Comparison of ENCODE assay signal across 21 cellular contexts in genomic region chr1:3293563-3294080, GRCh38.
DNase-seq lines count a peak whose midpoint lies in the region; ATAC-seq, FAIRE-seq and TF ChIP-seq lines count a peak whose summit lies in the region.
"Had no signal": no experiment of that assay in that cellular context is flagged by ENCODE, and none has a peak within 500 bp of the region (broad histone marks: within the 10 kb centered on the region; RNA-seq: fewer than 3 reads in every experiment).

No MANE protein-coding gene starts in this region.

- H3K9me3 ChIP-seq in cardiac muscle cell (ENCODE audit: low read depth) (no peaks in the 10 kb centered on the region), hepatocyte (ENCODE audit: low read depth) (no peaks in the 10 kb centered on the region), small intestine (ENCODE audit: control insufficient read depth, low read depth) (no peaks in the 10 kb centered on the region), upper lobe of right lung (no peaks in the 10 kb centered on the region)
- H3K9me3 ChIP-seq: Peyer's patch, SJCRH30 had no signal

- no peak overlapping the region for H2AFZ ChIP-seq in hepatocyte

- H3K27me3 ChIP-seq in cardiac muscle cell (no peaks in the 10 kb centered on the region), hepatocyte (no peaks in the 10 kb centered on the region), small intestine (ENCODE audit: control insufficient read depth in 2 of 2, insufficient read depth in 2 of 2, low read length in 2 of 2) (no peaks in the 10 kb centered on the region), upper lobe of right lung (no peaks in the 10 kb centered on the region)
- H3K27me3 ChIP-seq: Peyer's patch had no signal

- H3K4me1 ChIP-seq in cardiac muscle cell (ENCODE audit: low read depth) (peaks cover 61% of the 10 kb centered on the region), hepatocyte (ENCODE audit: insufficient read depth) (peaks cover 12% of the 10 kb centered on the region), small intestine (ENCODE audit: control insufficient read depth in 2 of 2, insufficient read depth in 1 of 2, low read depth in 1 of 2, low read length in 1 of 2) (peaks cover 5 to 8% of the 10 kb centered on the region in 2 donors), upper lobe of right lung (no peaks in the 10 kb centered on the region)
- H3K4me1 ChIP-seq: SJCRH30 had no signal

- no peak for FAIRE-seq in small intestine (lab: Jason Lieb, UNC)
- FAIRE-seq: A204.1, D721Med, HTR-8/SVneo had no signal

- intact Hi-C loops in Right ventricle myocardium superior (cut with DNase I) (no loop called here), upper lobe of right lung (cut with DNase I) (no loop called here)

- H3K9me2 ChIP-seq in hepatocyte (replicated peaks; ENCODE audit: insufficient read depth) = no peaks in the 10 kb centered on the region

- no peaks in the 10 kb centered on the region for H3K36me3 ChIP-seq in cardiac muscle cell
- no peaks in the 10 kb centered on the region for H3K36me3 ChIP-seq in hepatocyte (replicated peaks; ENCODE audit: insufficient read depth, low read depth)
- H3K36me3 ChIP-seq in small intestine (ENCODE audit: control insufficient read depth in 2 of 2, insufficient read depth in 2 of 2, low read length in 2 of 2) = no peaks in the 10 kb centered on the region
- H3K36me3 ChIP-seq in upper lobe of right lung = no peaks in the 10 kb centered on the region
- H3K36me3 ChIP-seq: Peyer's patch, SJCRH30 had no signal

- no peak for ATAC-seq in Right ventricle myocardium superior (ENCODE audit: poor library complexity)
- ATAC-seq in GM21576 (IDR thresholded peaks at IDR 0.05; ENCODE audit: unreplicated experiment) = no peak
- no peak for ATAC-seq in upper lobe of right lung

- 75% methylated on average over 23 of the region's 23 CpGs for WGBS in hepatocyte (ENCODE audit: low lambda C conversion rate, missing lambda C conversion rate)
- 27 to 62% (median 48%) methylated on average over 23 of the region's 23 CpGs for WGBS in small intestine, 3 donors

- TF ChIP-seq CTCF in cardiac muscle cell (IDR thresholded peaks at IDR 0.05; ENCODE audit: low read depth, low read length) (no peak), hepatocyte (IDR thresholded peaks at IDR 0.05; ENCODE audit: poor library complexity) (no peak), upper lobe of right lung (IDR thresholded peaks at IDR 0.05) (no peak)

- no peak for DNase-seq in cardiac muscle cell (ENCODE audit: low read depth in 1 of 2, low spot score in 1 of 2)
- no peak for DNase-seq in Right ventricle myocardium superior
- DNase-seq in NCI-H2227 treated with DMSO at 0.1 percent for 48 hours (lab: John Stamatoyannopoulos, UW) = peak; percentile 92
- DNase-seq in hepatocyte (ENCODE audit: low spot score) = no peak
- DNase-seq in small intestine = no peak
- no peak for DNase-seq in NCI-H510A treated with DMSO at 0.1 percent for 48 hours (lab: John Stamatoyannopoulos, UW)
- no peak for DNase-seq in upper lobe of right lung
- DNase-seq: DMS53, GOT3, HCEC 1CT, NCI-H1105, NCI-H1694, NCI-H2081, NCI-H510A, NCI-H82, SJCRH30 had no signal

- H3K27ac ChIP-seq in cardiac muscle cell (peak overlapping the region; percentile 93), hepatocyte (peak overlapping the region; percentile 73), small intestine (ENCODE audit: low read depth in 1 of 2, low read length in 1 of 2) (peak overlapping the region; percentile 34 to 61), upper lobe of right lung (no peak overlapping the region)
- H3K27ac ChIP-seq: SJCRH30 had no signal

- H3K4me3 ChIP-seq in cardiac muscle cell (no peak overlapping the region), hepatocyte (no peak overlapping the region), small intestine (ENCODE audit: low read depth in 1 of 2, low read length in 2 of 2) (no peak overlapping the region), upper lobe of right lung (no peak overlapping the region)
- H3K4me3 ChIP-seq: Peyer's patch, SJCRH30 had no signal

- no peaks in the 10 kb centered on the region for H4K20me1 ChIP-seq in hepatocyte (ENCODE audit: insufficient read depth, poor library complexity, severe bottlenecking)

- no peaks in the 10 kb centered on the region for H3K79me2 ChIP-seq in hepatocyte

- peak overlapping the region; percentile 34 for H3K4me2 ChIP-seq in hepatocyte
